26 cellular contexts compared by ENCODE assay signal in genomic region chr18:8989855-8990254, GRCh38.
A peak's percentile ranks its signal among the peaks of the same experiment; 100 is the strongest.
DNase-seq lines count a peak whose midpoint lies in the region; ATAC-seq and TF ChIP-seq lines count a peak whose summit lies in the region.
"Had no signal": no experiment of that assay in that cellular context is flagged by ENCODE, and none has a peak within 500 bp of the region (broad histone marks: within the 10 kb centered on the region; RNA-seq: fewer than 3 reads in every experiment).

No MANE protein-coding gene starts in this region.

- POLR2A ChIA-PET in HCT116 (lab: Charles Lee): no interaction called here

- H3K4me1 ChIP-seq in HCT116 (ENCODE audit: control insufficient read depth in 1 of 2, insufficient read depth in 2 of 2, low read length in 2 of 2) (peaks cover 0 to 30% of the 10 kb centered on the region in 2 experiments; a peak in 3 of 4 replicates), OCI-LY3 (ENCODE audit: low read length) (peaks cover 62% of the 10 kb centered on the region), sigmoid colon (peaks cover 0 to 36% (median 34%) of the 10 kb centered on the region in 4 donors)
- H3K4me1 ChIP-seq: Caco-2, tibial nerve had no signal

- H3K27me3 ChIP-seq in HCT116 (ENCODE audit: insufficient read depth, low read length) (no peaks in the 10 kb centered on the region), OCI-LY3 (ENCODE audit: low read depth, low read length) (no peaks in the 10 kb centered on the region), sigmoid colon (no peaks in the 10 kb centered on the region)
- H3K27me3 ChIP-seq: BLaER1, esophagus muscularis mucosa, tibial nerve had no signal

- RAD21 ChIA-PET in HCT116 (lab: Charles Lee; ENCODE audit: low non-redundant PET in 1 of 2, low total read pairs in 2 of 2, uncharacterized antibody in 2 of 2, unreplicated experiment in 2 of 2): no interaction called here

- H3K4me3 ChIP-seq in HCT116 (replicated peaks in 1 of 2; ENCODE audit: low read depth in 1 of 2, low read length in 2 of 2): no peak overlapping the region
- H3K4me3 ChIP-seq in OCI-LY3 (ENCODE audit: low read length): no peak overlapping the region
- H3K4me3 ChIP-seq in sigmoid colon: no peak overlapping the region
- H3K4me3 ChIP-seq: BLaER1, coronary artery, esophagus muscularis mucosa, GM12878, tibial nerve had no signal

- TF ChIP-seq CTCF in HCT116 (IDR thresholded peaks at IDR 0.05 in 2 of 3, conservative IDR thresholded peaks at IDR 0.05 in 1 of 3; ENCODE audit: borderline replicate concordance in 1 of 3, insufficient read depth in 1 of 3, low read depth in 2 of 3, low read length in 2 of 3) (no peak), OCI-LY3 (IDR thresholded peaks at IDR 0.05; ENCODE audit: low read depth, low read length) (no peak), sigmoid colon (IDR thresholded peaks at IDR 0.05) (no peak)

- H2AFZ ChIP-seq in HCT116 (ENCODE audit: low read depth, low read length, poor library complexity, severe bottlenecking): no peak overlapping the region
- no peak overlapping the region for H2AFZ ChIP-seq in OCI-LY3 (ENCODE audit: low read depth, low read length)

- H3K4me1 Mint-ChIP-seq in immature natural killer cell: no peaks in the 10 kb centered on the region
- H3K4me1 Mint-ChIP-seq: activated CD4-positive, alpha-beta memory T cell treated with anti-CD3 and anti-CD28 coated beads, Interleukin-2, amount 10 ng/mL, durations not matched to agents 7 days and 5 days; stimulated activated naive CD8-positive, alpha-beta T cell treated with anti-CD3 and anti-CD28 coated beads, Interleukin-15, amount 100 ng/mL, for 72 hours had no signal

- H3K36me3 ChIP-seq in HCT116 (ENCODE audit: control insufficient read depth in 1 of 2, insufficient read depth in 2 of 2, low read length in 2 of 2) (no peaks in the 10 kb centered on the region), OCI-LY3 (replicated peaks; ENCODE audit: low read depth, low read length) (no peaks in the 10 kb centered on the region), sigmoid colon (no peaks in the 10 kb centered on the region)
- H3K36me3 ChIP-seq: BLaER1, esophagus muscularis mucosa, tibial nerve had no signal

- no peaks in the 10 kb centered on the region for H3K9me2 ChIP-seq in HCT116 (ENCODE audit: insufficient read depth)

- no TSS peak for BruUV-seq in HCT116 (replicated peaks; lab: Mats Ljungman, UMichigan)

- no peak for TF ChIP-seq EP300 in sigmoid colon (IDR thresholded peaks at IDR 0.05)

- no peak for TF ChIP-seq POLR2A in HCT116 (IDR thresholded peaks at IDR 0.05; ENCODE audit: borderline replicate concordance, extremely low read depth, insufficient read depth, insufficient read length)
- no peak for TF ChIP-seq POLR2A in sigmoid colon (IDR thresholded peaks at IDR 0.05)

- peak overlapping the region; percentile 51 for H3K4me2 ChIP-seq in HCT116 (ENCODE audit: low read length)
- peak overlapping the region; percentile 56; the same call in 1 of the 2 replicates for H3K4me2 ChIP-seq in OCI-LY3 (ENCODE audit: low read length)

- H3K4me3 Mint-ChIP-seq in immature natural killer cell: no peak overlapping the region
- H3K4me3 Mint-ChIP-seq: activated CD4-positive, alpha-beta memory T cell treated with anti-CD3 and anti-CD28 coated beads, Interleukin-2, amount 10 ng/mL, durations not matched to agents 7 days and 5 days; stimulated activated naive CD8-positive, alpha-beta T cell treated with anti-CD3 and anti-CD28 coated beads, Interleukin-15, amount 100 ng/mL, for 72 hours; T-helper 17 cell had no signal

- no peak overlapping the region for H3K27ac ChIP-seq in HCT116 (ENCODE audit: low read depth, low read length)
- H3K27ac ChIP-seq in OCI-LY3 (ENCODE audit: low read length): no peak overlapping the region
- H3K27ac ChIP-seq in sigmoid colon: peak overlapping the region in 3 of 4 donors; percentile 58 to 88 (median 63)
- H3K27ac ChIP-seq: BLaER1, coronary artery, esophagus muscularis mucosa, tibial nerve had no signal

- 76 to 89% methylated on average over 10 of the region's 10 CpGs for WGBS in sigmoid colon, 2 donors

- DNase-seq in HCT116 (ENCODE audit: low read depth, low spot score) (no peak), left lobe of liver (ENCODE audit: low spot score) (peak; percentile 56), sigmoid colon (no peak), D341Med (ENCODE audit: low spot score) (no peak), NCI-H2171 treated with DMSO at 0.1 percent for 48 hours (lab: John Stamatoyannopoulos, UW) (no peak), immature natural killer cell (no peak)
- DNase-seq: activated CD4-positive, alpha-beta memory T cell treated with anti-CD3 and anti-CD28 coated beads, Interleukin-2, amount 10 ng/mL, durations not matched to agents 7 days and 5 days; activated CD4-positive, alpha-beta T cell treated with anti-CD3 and anti-CD28 coated beads for 1 hour; Caco-2; foreskin melanocyte; MM.1S; NCI-H1436; NCI-H2081 treated with DMSO at 0.1 percent for 48 hours; NCI-H82; small intestine; stimulated activated naive CD8-positive, alpha-beta T cell treated with anti-CD3 and anti-CD28 coated beads, Interleukin-15, amount 100 ng/mL, for 72 hours; T-helper 17 cell had no signal

- no peak overlapping the region for H3K27ac Mint-ChIP-seq in immature natural killer cell
- H3K27ac Mint-ChIP-seq: activated CD4-positive, alpha-beta memory T cell treated with anti-CD3 and anti-CD28 coated beads, Interleukin-2, amount 10 ng/mL, durations not matched to agents 7 days and 5 days; activated naive CD4-positive, alpha-beta T cell treated with anti-CD3 and anti-CD28 coated beads, Interleukin-2, amount 50 U/mL, for 72 hours; activated T-helper 2 cell treated with anti-CD3 and anti-CD28 coated beads, Interferon-gamma antibody, Interleukin-2, Interleukin-4, amounts not matched to agents 10 μg/mL and 5 μg/mL and 100 μg/mL, durations not matched to agents 14 hours and 24 hours and 36 hours; stimulated activated naive CD8-positive, alpha-beta T cell treated with anti-CD3 and anti-CD28 coated beads, Interleukin-15, amount 100 ng/mL, for 72 hours had no signal

- H3K79me2 ChIP-seq in HCT116 (ENCODE audit: insufficient read depth, low read length): no peaks in the 10 kb centered on the region
- no peaks in the 10 kb centered on the region for H3K79me2 ChIP-seq in OCI-LY3 (ENCODE audit: low read length)

- H3K36me3 Mint-ChIP-seq in immature natural killer cell: no peaks in the 10 kb centered on the region
- H3K36me3 Mint-ChIP-seq: activated naive CD4-positive, alpha-beta T cell treated with anti-CD3 and anti-CD28 coated beads, Interleukin-2, amount 50 U/mL, for 72 hours had no signal

- intact Hi-C loops in HCT116 (cut with micrococcal nuclease) (loop anchor here (10.0 kb wide), 3 partner anchors 155 to 525 kb away; no protein-coding TSS in a partner anchor), sigmoid colon (cut with DNase I) (loop anchor here (2.0 to 10.0 kb wide), 3 partner anchors 157 to 333 kb away; no protein-coding TSS in a partner anchor)

- H3K9me3 ChIP-seq in HCT116 (ENCODE audit: control insufficient read depth in 1 of 2, insufficient read depth in 1 of 2, low read depth in 1 of 2, low read length in 2 of 2) (no peaks in the 10 kb centered on the region), OCI-LY3 (ENCODE audit: insufficient read depth, low read length) (no peaks in the 10 kb centered on the region), sigmoid colon (no peaks in the 10 kb centered on the region)
- H3K9me3 ChIP-seq: BLaER1, Caco-2, esophagus muscularis mucosa, tibial nerve had no signal

- ATAC-seq in HCT116 (peak; percentile 23; the same call in 1 of the 2 replicates), left lobe of liver (peak; percentile 37)
- ATAC-seq: activated naive CD4-positive, alpha-beta T cell treated with anti-CD3 and anti-CD28 coated beads, Interleukin-2, amount 50 U/mL, for 72 hours; GM12878; SK-N-SH treated with all-trans-retinoic acid at 6 μM for 48 hours; stimulated activated naive CD8-positive, alpha-beta T cell treated with anti-CD3 and anti-CD28 coated beads, Interleukin-15, amount 100 ng/mL, for 72 hours; T-helper 17 cell had no signal

- peaks cover 7 to 14% (median 8%) of the 10 kb centered on the region in 3 donors for H3K27me3 Mint-ChIP-seq in immature natural killer cell (ENCODE audit: low read depth in 3 of 3)

- H3K9ac ChIP-seq in HCT116 (ENCODE audit: low read length): no peak overlapping the region
- peak overlapping the region; percentile 43; the same call in 1 of the 2 replicates for H3K9ac ChIP-seq in OCI-LY3 (ENCODE audit: low read length)
- H3K9ac ChIP-seq: BLaER1 had no signal

- H4K20me1 ChIP-seq in HCT116 (ENCODE audit: insufficient read depth) (no peaks in the 10 kb centered on the region), OCI-LY3 (ENCODE audit: insufficient read depth, low read length) (no peaks in the 10 kb centered on the region)
- H4K20me1 ChIP-seq: BLaER1 had no signal

- no peak for TF ChIP-seq RAD21 in HCT116 (IDR thresholded peaks at IDR 0.05; ENCODE audit: low read depth)

- CTCF ChIA-PET in HCT116 (lab: Charles Lee): no interaction called here

- no peaks in the 10 kb centered on the region for H3K9me3 Mint-ChIP-seq in immature natural killer cell
- H3K9me3 Mint-ChIP-seq: activated CD4-positive, alpha-beta memory T cell treated with anti-CD3 and anti-CD28 coated beads, Interleukin-2, amount 10 ng/mL, durations not matched to agents 7 days and 5 days; activated naive CD4-positive, alpha-beta T cell treated with anti-CD3 and anti-CD28 coated beads, Interleukin-2, amount 50 U/mL, for 72 hours; activated T-helper 2 cell treated with anti-CD3 and anti-CD28 coated beads, Interferon-gamma antibody, Interleukin-2, Interleukin-4, amounts not matched to agents 10 μg/mL and 5 μg/mL and 100 μg/mL, durations not matched to agents 14 hours and 24 hours and 36 hours; stimulated activated naive CD8-positive, alpha-beta T cell treated with anti-CD3 and anti-CD28 coated beads, Interleukin-15, amount 100 ng/mL, for 72 hours had no signal

TF ChIP-seq in HCT116, 20 proteins besides CTCF, POLR2A, EP300 and RAD21 (continues in another document):
- TF ChIP-seq ATF3 (IDR thresholded peaks at IDR 0.05) (no peak), ZFX (IDR thresholded peaks at IDR 0.05) (no peak)

Comparison
In these comparisons a context has a peak if more than half of its experiments do, and no peak if none do; other contexts are left out.
1. H3K27ac ChIP-seq: peak in sigmoid colon (3 of 4); none in HCT116 (single experiment) and OCI-LY3 (single experiment).